ENCODE assay signal across 1 cellular context in the genomic region with DNA sequence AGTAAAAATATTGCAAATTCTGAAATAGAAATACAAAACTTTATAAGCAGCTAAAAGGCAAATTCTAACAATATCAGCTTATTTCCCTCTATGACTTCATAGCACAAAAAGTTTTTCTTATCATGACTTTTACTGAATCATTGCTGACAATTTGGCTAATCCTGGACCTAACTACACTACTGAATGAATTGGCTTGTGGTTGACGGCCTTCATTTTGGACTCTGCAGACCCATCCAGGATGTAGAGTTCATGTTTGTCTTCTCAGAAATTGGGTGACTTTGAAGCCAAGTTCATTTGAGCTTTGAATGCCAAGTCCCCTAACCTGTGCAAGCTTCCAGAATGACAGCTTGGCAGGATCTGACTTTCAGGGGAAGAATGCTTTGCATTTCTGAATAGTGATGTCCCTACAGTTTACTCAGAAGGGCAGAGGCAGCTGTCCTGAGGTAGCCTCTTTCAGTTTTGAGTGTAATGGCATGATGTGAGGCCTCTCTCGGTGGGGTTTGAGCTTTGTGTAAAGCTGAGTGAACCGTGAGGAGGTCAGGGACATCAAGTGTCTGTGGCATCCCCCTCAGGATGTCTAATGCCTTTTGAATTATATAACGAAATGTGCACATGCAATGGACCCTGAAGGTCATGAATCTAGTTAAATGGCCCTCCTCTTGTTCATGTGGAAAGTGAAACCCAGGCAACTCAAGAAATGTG.
TF ChIP-seq lines count a peak whose summit lies in the region.

No MANE protein-coding gene starts in this region.

TF ChIP-seq in A549, 52 proteins besides CTCF, POLR2A, EP300 and RAD21 (continued from another document):
- peak; percentile 36; the same call in 1 of the 2 replicates for TF ChIP-seq HOXB13 (CRISPR knock-in tag; IDR thresholded peaks at IDR 0.05; ENCODE audit: low read depth)
